11 cellular contexts compared by ENCODE assay signal in the genomic region with DNA sequence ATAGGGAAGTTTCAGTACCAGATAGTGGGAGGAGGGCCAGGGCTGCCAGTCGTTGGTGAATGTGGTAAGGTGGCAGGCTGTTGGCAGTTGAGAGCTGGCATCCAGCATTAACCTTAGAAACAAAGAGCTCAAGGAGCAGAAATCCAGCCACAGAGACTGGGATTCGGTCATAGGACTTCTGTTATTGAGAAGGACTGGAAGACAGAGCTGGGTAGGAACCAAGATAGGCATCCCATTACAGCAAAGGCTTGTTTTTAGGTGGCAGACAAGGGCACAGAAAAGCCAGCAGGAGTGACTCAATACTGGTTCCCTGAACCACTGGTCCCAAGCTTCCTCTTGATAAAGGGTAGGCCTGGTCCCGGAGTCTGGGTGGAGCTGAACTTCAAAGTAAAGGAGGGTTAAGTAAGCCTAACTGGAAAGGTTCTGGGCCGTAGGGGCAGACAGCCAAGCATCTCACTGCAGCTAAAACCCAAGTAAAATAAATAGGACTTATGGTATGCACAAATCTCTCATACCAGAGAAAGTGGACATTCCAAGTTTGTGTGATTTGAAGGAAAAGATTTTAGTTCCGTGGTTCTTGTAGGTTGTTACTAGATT.
DNase-seq lines count a peak whose midpoint lies in the region; ATAC-seq, FAIRE-seq and TF ChIP-seq lines count a peak whose summit lies in the region.
"Had no signal": no experiment of that assay in that cellular context is flagged by ENCODE, and none has a peak within 500 bp of the region (broad histone marks: within the 10 kb centered on the region; RNA-seq: fewer than 3 reads in every experiment).

No MANE protein-coding gene starts in this region.

- H3K27me3 Mint-ChIP-seq in astrocyte (ENCODE audit: low read depth, unreplicated experiment) = no peaks in the 10 kb centered on the region
- H3K27me3 Mint-ChIP-seq in CD8-positive, alpha-beta memory T cell = no peaks in the 10 kb centered on the region

- peaks cover 2% of the 10 kb centered on the region for H3K9me3 Mint-ChIP-seq in astrocyte (ENCODE audit: unreplicated experiment)
- H3K9me3 Mint-ChIP-seq in CD8-positive, alpha-beta memory T cell = no peaks in the 10 kb centered on the region

- POLR2A ChIA-PET in CD8-positive, alpha-beta memory T cell (lab: Charles Lee) = no interaction called here

- no peaks in the 10 kb centered on the region for H4K20me1 ChIP-seq in astrocyte (ENCODE audit: insufficient read depth, low read length)

- TF ChIP-seq CTCF in HL-60 (IDR thresholded peaks at IDR 0.05; ENCODE audit: insufficient read depth, low read length) (no peak), astrocyte (IDR thresholded peaks at IDR 0.05; ENCODE audit: insufficient read depth, low read depth, low read length) (no peak)

- peak; percentile 78 for FAIRE-seq in astrocyte (lab: Jason Lieb, UNC)
- FAIRE-seq: D721Med had no signal

- peaks cover 17% of the 10 kb centered on the region for H3K79me2 ChIP-seq in astrocyte (ENCODE audit: insufficient read depth, low read length)

- peak overlapping the region; percentile 95 for H3K27ac Mint-ChIP-seq in astrocyte (ENCODE audit: unreplicated experiment)
- H3K27ac Mint-ChIP-seq in CD8-positive, alpha-beta memory T cell = peak overlapping the region in 1 of 8 donors; percentile 62

- H2AFZ ChIP-seq in astrocyte (ENCODE audit: low read depth, low read length) = no peak overlapping the region

- H3K4me2 ChIP-seq in astrocyte (ENCODE audit: low read length) = peak overlapping the region; percentile 39

- H3K4me3 ChIP-seq in HL-60 (replicated peaks; ENCODE audit: insufficient read depth, low read length) (no peak overlapping the region), astrocyte (ENCODE audit: insufficient read depth, low read depth, low read length) (no peak overlapping the region)
- H3K4me3 ChIP-seq in CD8-positive, alpha-beta memory T cell (ENCODE audit: low read length) = no peak overlapping the region

- DNase-seq in A172 (ENCODE audit: low spot score) (peak; percentile 22), HL-60 (ENCODE audit: low read depth in 1 of 2, low spot score in 1 of 2) (peak; percentile 64 to 87), astrocyte (ENCODE audit: low read depth) (peak; percentile 99), medulla oblongata (ENCODE audit: extremely low spot score) (peak; percentile 59), epidermal melanocyte (ENCODE audit: insufficient read length, low spot score) (no peak), NCI-H1417 (lab: John Stamatoyannopoulos, UW) (no peak)
- DNase-seq in CD8-positive, alpha-beta memory T cell = no peak
- DNase-seq: KG1, SHP77 treated with DMSO at 0.1 percent for 48 hours had no signal

- peak overlapping the region; percentile 50 for H3K4me3 Mint-ChIP-seq in astrocyte (ENCODE audit: unreplicated experiment)
- no peak overlapping the region for H3K4me3 Mint-ChIP-seq in CD8-positive, alpha-beta memory T cell

- H3K27me3 ChIP-seq in HL-60 (ENCODE audit: insufficient read depth, poor library complexity, severe bottlenecking) (no peaks in the 10 kb centered on the region), astrocyte (ENCODE audit: insufficient read depth, low read length) (no peaks in the 10 kb centered on the region)
- no peaks in the 10 kb centered on the region for H3K27me3 ChIP-seq in CD8-positive, alpha-beta memory T cell (ENCODE audit: insufficient read depth, low read length, poor library complexity, severe bottlenecking)

- ATAC-seq in HG03565 (IDR thresholded peaks at IDR 0.05; ENCODE audit: unreplicated experiment) = no peak

- CTCF ChIA-PET in CD8-positive, alpha-beta memory T cell (lab: Charles Lee) = interaction anchor here (1.4 kb wide), 1 partner anchor 93 kb away, joined by 3 read pairs; no protein-coding TSS in a partner anchor

- no peaks in the 10 kb centered on the region for H3K36me3 ChIP-seq in astrocyte (ENCODE audit: insufficient read depth, low read length)
- H3K36me3 ChIP-seq in CD8-positive, alpha-beta memory T cell (ENCODE audit: insufficient read depth, low read length) = no peaks in the 10 kb centered on the region

- H3K27ac ChIP-seq in HL-60 (replicated peaks) (peak overlapping the region; percentile 98), astrocyte (ENCODE audit: low read depth, low read length) (peak overlapping the region; percentile 87)
- H3K27ac ChIP-seq in CD8-positive, alpha-beta memory T cell (ENCODE audit: low read depth, low read length) = no peak overlapping the region

- H3K9me3 ChIP-seq in astrocyte (ENCODE audit: insufficient read depth, low read depth, low read length) = no peaks in the 10 kb centered on the region
- H3K9me3 ChIP-seq in CD8-positive, alpha-beta memory T cell (ENCODE audit: low read length) = no peaks in the 10 kb centered on the region

- H3K4me1 ChIP-seq in astrocyte (ENCODE audit: insufficient read depth, low read length) = peaks cover 59% of the 10 kb centered on the region
- H3K4me1 ChIP-seq in CD8-positive, alpha-beta memory T cell (ENCODE audit: insufficient read depth, low read length) = peaks cover 15% of the 10 kb centered on the region

- H3K36me3 Mint-ChIP-seq in astrocyte (ENCODE audit: low read depth, unreplicated experiment) = peaks cover 5% of the 10 kb centered on the region
- H3K36me3 Mint-ChIP-seq in CD8-positive, alpha-beta memory T cell = peaks cover 0 to 2% (median 1%) of the 10 kb centered on the region in 3 donors

- H3K4me1 Mint-ChIP-seq in astrocyte (ENCODE audit: low read depth, unreplicated experiment) = peaks cover 73% of the 10 kb centered on the region
- H3K4me1 Mint-ChIP-seq in CD8-positive, alpha-beta memory T cell = peaks cover 35 to 66% (median 53%) of the 10 kb centered on the region in 3 donors

- H3K9ac ChIP-seq in astrocyte (ENCODE audit: low read length) = peak overlapping the region; percentile 65

Comparison
In these comparisons a context has a peak if more than half of its experiments do, and no peak if none do; other contexts are left out.
1. DNase-seq: peak in A172 (single experiment), HL-60 (2 of 2), astrocyte (single experiment) and medulla oblongata (single experiment); none in CD8-positive, alpha-beta memory T cell (0 of 5), epidermal melanocyte (single experiment) and NCI-H1417 (0 of 3).